Comparison of ENCODE assay signal across 10 cellular contexts in genomic region chr20:41032243-41032642, GRCh38. TPM values are rescaled to one million over a fixed set of nuclear protein-coding genes. Genes with fewer than 3 reads are reported as not detected.
A peak's percentile ranks its signal among the peaks of the same experiment; 100 is the strongest.
DNase-seq lines count a peak whose midpoint lies in the region; ATAC-seq and TF ChIP-seq lines count a peak whose summit lies in the region.
"Had no signal": no experiment of that assay in that cellular context is flagged by ENCODE, and none has a peak within 500 bp of the region (broad histone marks: within the 10 kb centered on the region; RNA-seq: fewer than 3 reads in every experiment).

No MANE protein-coding gene starts in this region.

- intact Hi-C loops in psoas muscle (cut with DNase I), result loop anchor here in 1 of 2 donors (5.0 kb wide), 1 partner anchor 40 kb away; no protein-coding TSS in a partner anchor

- H3K4me1 Mint-ChIP-seq in T-helper 2 cell treated with Interferon-gamma antibody and Interleukin-4, amounts not matched to agents 5 μg/mL and 100 μg/mL, for 36 hours (ENCODE audit: low read depth), result peaks cover 66% of the 10 kb centered on the region
- peaks cover 49% of the 10 kb centered on the region for H3K4me1 Mint-ChIP-seq in endothelial cell (ENCODE audit: unreplicated experiment)

- H3K36me3 Mint-ChIP-seq in T-helper 2 cell treated with Interferon-gamma antibody and Interleukin-4, amounts not matched to agents 5 μg/mL and 100 μg/mL, for 36 hours (ENCODE audit: low read depth), result peaks cover 61% of the 10 kb centered on the region
- H3K36me3 Mint-ChIP-seq in endothelial cell (ENCODE audit: low read depth, unreplicated experiment), result peaks cover 10% of the 10 kb centered on the region

- TF ChIP-seq CTCF in endothelial cell (IDR thresholded peaks at IDR 0.05; ENCODE audit: unreplicated experiment), result no peak
- no peak for TF ChIP-seq CTCF in psoas muscle (IDR thresholded peaks at IDR 0.05)

- 94 to 96% (median 95%) methylated on average over 4 of the region's 4 CpGs for WGBS in psoas muscle, 3 donors

- no peaks in the 10 kb centered on the region for H3K9me3 ChIP-seq in SK-N-MC (ENCODE audit: low read depth, low read length)
- H3K9me3 ChIP-seq in psoas muscle, result no peaks in the 10 kb centered on the region

- ATAC-seq in psoas muscle, result no peak
- no peak for ATAC-seq in HG02571 (IDR thresholded peaks at IDR 0.05; ENCODE audit: unreplicated experiment)
- no peak for ATAC-seq in GM18868 (IDR thresholded peaks at IDR 0.05; ENCODE audit: unreplicated experiment)

- no peaks in the 10 kb centered on the region for H3K27me3 ChIP-seq in psoas muscle (ENCODE audit: insufficient read depth in 3 of 3, low read length in 2 of 3)

- no peak for DNase-seq in T-helper 2 cell treated with Interferon-gamma antibody and Interleukin-4, amounts not matched to agents 5 μg/mL and 100 μg/mL, for 36 hours (ENCODE audit: low spot score)
- DNase-seq in T-helper 2 cell (no peak), SK-N-MC (ENCODE audit: low read depth, low spot score) (no peak), endothelial cell (ENCODE audit: low spot score) (no peak), psoas muscle (no peak), NCI-H2227 treated with DMSO at 0.1 percent for 48 hours (lab: John Stamatoyannopoulos, UW) (no peak)
- DNase-seq: dermis blood vessel endothelial cell, Right ventricle myocardium superior had no signal

- no peak overlapping the region for H3K27ac Mint-ChIP-seq in T-helper 2 cell treated with Interferon-gamma antibody and Interleukin-4, amounts not matched to agents 5 μg/mL and 100 μg/mL, for 36 hours
- no peak overlapping the region for H3K27ac Mint-ChIP-seq in endothelial cell (ENCODE audit: unreplicated experiment)

- H3K9ac ChIP-seq in SK-N-MC (ENCODE audit: insufficient read length), result no peak overlapping the region

- H3K4me3 ChIP-seq in SK-N-MC, result peak overlapping the region; percentile 82; the same call in 1 of the 2 replicates
- H3K4me3 ChIP-seq in psoas muscle, result peak overlapping the region; percentile 97

- peaks cover 64% of the 10 kb centered on the region for H3K4me1 ChIP-seq in psoas muscle

- H3K36me3 ChIP-seq in SK-N-MC (ENCODE audit: insufficient read depth, low read length), result peaks cover 52% of the 10 kb centered on the region
- no peaks in the 10 kb centered on the region for H3K36me3 ChIP-seq in psoas muscle (ENCODE audit: insufficient read depth in 1 of 2, low read depth in 1 of 2)

- no peaks in the 10 kb centered on the region for H3K9me3 Mint-ChIP-seq in T-helper 2 cell treated with Interferon-gamma antibody and Interleukin-4, amounts not matched to agents 5 μg/mL and 100 μg/mL, for 36 hours
- H3K9me3 Mint-ChIP-seq in endothelial cell (ENCODE audit: unreplicated experiment), result no peaks in the 10 kb centered on the region

- H3K27ac ChIP-seq in SK-N-MC, result no peak overlapping the region
- no peak overlapping the region for H3K27ac ChIP-seq in psoas muscle

- peak overlapping the region; percentile 87 for H3K4me3 Mint-ChIP-seq in T-helper 2 cell treated with Interferon-gamma antibody and Interleukin-4, amounts not matched to agents 5 μg/mL and 100 μg/mL, for 36 hours
- H3K4me3 Mint-ChIP-seq in endothelial cell (ENCODE audit: unreplicated experiment), result peak overlapping the region; percentile 59

- no peaks in the 10 kb centered on the region for H3K27me3 Mint-ChIP-seq in T-helper 2 cell treated with Interferon-gamma antibody and Interleukin-4, amounts not matched to agents 5 μg/mL and 100 μg/mL, for 36 hours (ENCODE audit: low read depth)
- H3K27me3 Mint-ChIP-seq in endothelial cell (ENCODE audit: unreplicated experiment), result peaks cover 2% of the 10 kb centered on the region

RNA-seq across cellular contexts. Expression of gene TOP1, which starts 3.6 kb away (rescaled TPM):
- 72.7 TPM for total RNA-seq in endothelial cell (ENCODE audit: unreplicated experiment)
- 10 to 100 TPM; 19.9 to 30.7 (median 22.9) TPM for total RNA-seq in psoas muscle
- 10 to 100 TPM; 10.6 to 24.6 (median 19.9) TPM for polyA plus RNA-seq in psoas muscle
